In genomic region chr7:6273917-6274630, GRCh38 we compare ENCODE assay signal across 26 cellular contexts. TPM values are rescaled to one million over a fixed set of nuclear protein-coding genes. Genes with fewer than 3 reads are reported as not detected.
DNase-seq lines count a peak whose midpoint lies in the region; ATAC-seq and TF ChIP-seq lines count a peak whose summit lies in the region.
"Had no signal": no experiment of that assay in that cellular context is flagged by ENCODE, and none has a peak within 500 bp of the region (broad histone marks: within the 10 kb centered on the region; RNA-seq: fewer than 3 reads in every experiment).

No MANE protein-coding gene starts in this region.

- no peak overlapping the region for H3K4me3 ChIP-seq in Jurkat, Clone E6-1 (ENCODE audit: low read length)
- no peak overlapping the region for H3K4me3 ChIP-seq in adrenal gland
- H3K4me3 ChIP-seq: ascending aorta, left lung, SK-N-MC, smooth muscle cell had no signal

- no peaks in the 10 kb centered on the region for H3K27me3 ChIP-seq in adrenal gland
- H3K27me3 ChIP-seq: ascending aorta had no signal

- peaks cover 14% of the 10 kb centered on the region for H3K4me1 Mint-ChIP-seq in T-helper 1 cell treated with Interleukin-12 subunit alpha and Interleukin-12 subunit beta and Interleukin-4 antibody, amounts not matched to agents 30 μg/mL and 1 μg/mL, for 36 hours (ENCODE audit: low read depth)
- peaks cover 22% of the 10 kb centered on the region for H3K4me1 Mint-ChIP-seq in central memory CD8-positive, alpha-beta T cell
- H3K4me1 Mint-ChIP-seq in nephron progenitor cell: peaks cover 37% of the 10 kb centered on the region

- ATAC-seq in central memory CD8-positive, alpha-beta T cell (replicated peaks; ENCODE audit: extremely low read depth, poor library complexity, severe bottlenecking): no peak
- no peak for ATAC-seq in HG02763 (IDR thresholded peaks at IDR 0.05; ENCODE audit: unreplicated experiment)
- no peak for ATAC-seq in HG03457 (IDR thresholded peaks at IDR 0.05; ENCODE audit: unreplicated experiment)
- ATAC-seq: left lung had no signal

- H3K36me3 ChIP-seq in adrenal gland (replicated peaks in 1 of 2): no peaks in the 10 kb centered on the region
- H3K36me3 ChIP-seq: ascending aorta, left lung had no signal

- DNase-seq in T-helper 1 cell (no peak), nephron progenitor cell (no peak), adrenal gland (no peak)
- peak; percentile 61 for DNase-seq in Jurkat, Clone E6-1 (ENCODE audit: low read depth, low spot score)
- DNase-seq in central memory CD8-positive, alpha-beta T cell (ENCODE audit: low spot score in 2 of 2): no peak
- DNase-seq: activated CD4-positive, alpha-beta memory T cell treated with anti-CD3 and anti-CD28 coated beads, Interleukin-2, amount 10 ng/mL, durations not matched to agents 7 days and 5 days; activated CD4-positive, CD25-positive, alpha-beta regulatory T cell; activated naive CD4-positive, alpha-beta T cell treated with anti-CD3 and anti-CD28 coated beads, Interleukin-2, amount 10 ng/mL, durations not matched to agents 7 days and 5 days; activated T-cell treated with anti-CD3 and anti-CD28 coated beads, Interleukin-2, amount 50 U/mL, for 24 hours; cerebellar nuclear complex; foreskin fibroblast; GOT3; left lung; MM.1S; nucleus accumbens; retina; stimulated activated CD4-positive, alpha-beta T cell treated with anti-CD3 and anti-CD28 coated beads, Interleukin-4, amount 100 ng/mL, for 1 hour; stimulated activated naive CD4-positive, alpha-beta T cell treated with Interleukin-2 at 50 U/mL for 16 hours; T-helper 9 cell had no signal

- TF ChIP-seq CTCF in nephron progenitor cell (IDR thresholded peaks at IDR 0.05) (no peak), adrenal gland (IDR thresholded peaks at IDR 0.05) (no peak)

- H3K4me3 Mint-ChIP-seq in T-helper 1 cell treated with Interleukin-12 subunit alpha and Interleukin-12 subunit beta and Interleukin-4 antibody, amounts not matched to agents 30 μg/mL and 1 μg/mL, for 36 hours: peak overlapping the region; percentile 60
- peak overlapping the region; percentile 95 for H3K4me3 Mint-ChIP-seq in central memory CD8-positive, alpha-beta T cell
- H3K4me3 Mint-ChIP-seq in nephron progenitor cell: peak overlapping the region; percentile 78

- no peak overlapping the region for H3K27ac Mint-ChIP-seq in T-helper 1 cell treated with Interleukin-12 subunit alpha and Interleukin-12 subunit beta and Interleukin-4 antibody, amounts not matched to agents 30 μg/mL and 1 μg/mL, for 36 hours
- no peak overlapping the region for H3K27ac Mint-ChIP-seq in central memory CD8-positive, alpha-beta T cell (ENCODE audit: low read depth)
- no peak overlapping the region for H3K27ac Mint-ChIP-seq in nephron progenitor cell
- H3K27ac Mint-ChIP-seq: activated CD4-positive, alpha-beta memory T cell treated with anti-CD3 and anti-CD28 coated beads, Interleukin-2, amount 10 ng/mL, durations not matched to agents 7 days and 5 days; activated naive CD4-positive, alpha-beta T cell treated with anti-CD3 and anti-CD28 coated beads, Interleukin-2, amount 10 ng/mL, durations not matched to agents 7 days and 5 days; activated T-cell treated with anti-CD3 and anti-CD28 coated beads, Interleukin-2, amount 50 U/mL, for 24 hours had no signal

- peaks cover 8 to 27% of the 10 kb centered on the region in 2 donors for H3K4me1 ChIP-seq in adrenal gland (replicated peaks in 1 of 2)

- TF ChIP-seq POLR2A in adrenal gland (IDR thresholded peaks at IDR 0.05): no peak

- peaks cover 3% of the 10 kb centered on the region for H3K36me3 Mint-ChIP-seq in T-helper 1 cell treated with Interleukin-12 subunit alpha and Interleukin-12 subunit beta and Interleukin-4 antibody, amounts not matched to agents 30 μg/mL and 1 μg/mL, for 36 hours (ENCODE audit: low read depth)
- peaks cover 3% of the 10 kb centered on the region for H3K36me3 Mint-ChIP-seq in central memory CD8-positive, alpha-beta T cell (ENCODE audit: insufficient read depth)
- no peaks in the 10 kb centered on the region for H3K36me3 Mint-ChIP-seq in nephron progenitor cell (ENCODE audit: low read depth)

- H3K9me3 ChIP-seq in adrenal gland (replicated peaks in 1 of 3): no peaks in the 10 kb centered on the region
- H3K9me3 ChIP-seq: ascending aorta, left lung had no signal

- H3K27me3 Mint-ChIP-seq in T-helper 1 cell treated with Interleukin-12 subunit alpha and Interleukin-12 subunit beta and Interleukin-4 antibody, amounts not matched to agents 30 μg/mL and 1 μg/mL, for 36 hours (ENCODE audit: low read depth): peaks cover 49% of the 10 kb centered on the region
- H3K27me3 Mint-ChIP-seq in central memory CD8-positive, alpha-beta T cell: peaks cover 13% of the 10 kb centered on the region
- peaks cover 33% of the 10 kb centered on the region for H3K27me3 Mint-ChIP-seq in nephron progenitor cell (ENCODE audit: low read depth, poor library complexity)

- 76 to 84% (median 82%) methylated on average over 11 of the region's 11 CpGs for WGBS in adrenal gland, 4 donors

- no peak overlapping the region for H3K27ac ChIP-seq in adrenal gland
- H3K27ac ChIP-seq: 22Rv1, ascending aorta, left lung, SK-N-MC had no signal

- no peaks in the 10 kb centered on the region for H3K9me3 Mint-ChIP-seq in T-helper 1 cell treated with Interleukin-12 subunit alpha and Interleukin-12 subunit beta and Interleukin-4 antibody, amounts not matched to agents 30 μg/mL and 1 μg/mL, for 36 hours
- H3K9me3 Mint-ChIP-seq in central memory CD8-positive, alpha-beta T cell: no peaks in the 10 kb centered on the region
- H3K9me3 Mint-ChIP-seq in nephron progenitor cell: no peaks in the 10 kb centered on the region
- H3K9me3 Mint-ChIP-seq: activated CD4-positive, alpha-beta memory T cell treated with anti-CD3 and anti-CD28 coated beads, Interleukin-2, amount 10 ng/mL, durations not matched to agents 7 days and 5 days; activated naive CD4-positive, alpha-beta T cell treated with anti-CD3 and anti-CD28 coated beads, Interleukin-2, amount 10 ng/mL, durations not matched to agents 7 days and 5 days; activated T-cell treated with anti-CD3 and anti-CD28 coated beads, Interleukin-2, amount 50 U/mL, for 24 hours had no signal

- intact Hi-C loops in adrenal gland (cut with DNase I): no loop called here

RNA-seq across cellular contexts. Expression of gene CYTH3, which starts 1.6 kb away (rescaled TPM):
- 11.7 TPM for polyA plus RNA-seq in Jurkat, Clone E6-1 (2012; ENCODE audit: insufficient read depth, insufficient read length)
- total RNA-seq in adrenal gland: 10 to 100 TPM; 11.4 to 34.3 (median 18.7) TPM
- polyA plus RNA-seq in adrenal gland: 10 to 100 TPM in 1 of 3 donors, 1 to 10 TPM in 2; 7.9 to 12.9 (median 9.5) TPM
